ENCODE assay signal across 9 cellular contexts in the genomic region with DNA sequence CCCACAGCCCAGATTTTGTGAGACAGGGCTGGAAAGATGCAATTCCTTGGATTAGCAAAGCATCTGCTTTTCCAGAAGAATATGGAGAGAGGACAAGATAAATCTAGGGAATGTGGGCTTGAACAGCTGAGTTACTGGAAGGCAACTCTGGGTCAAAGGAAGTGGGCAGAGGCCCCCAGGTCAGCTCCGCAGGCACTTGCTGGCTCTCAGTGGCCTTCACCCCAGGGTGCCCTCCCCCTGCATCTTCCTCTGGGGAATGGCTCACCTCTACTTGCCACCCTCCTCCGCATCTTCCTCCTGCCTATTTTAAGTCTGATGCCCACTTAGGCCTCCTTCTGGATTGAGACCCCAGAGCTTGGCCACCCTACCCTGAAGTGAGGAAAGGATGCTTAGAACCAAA. TPM values are rescaled to one million over a fixed set of nuclear protein-coding genes. Genes with fewer than 3 reads are reported as not detected.
DNase-seq lines count a peak whose midpoint lies in the region; ATAC-seq, FAIRE-seq and TF ChIP-seq lines count a peak whose summit lies in the region.
"Had no signal": no experiment of that assay in that cellular context is flagged by ENCODE, and none has a peak within 500 bp of the region (broad histone marks: within the 10 kb centered on the region; RNA-seq: fewer than 3 reads in every experiment).

No MANE protein-coding gene starts in this region.

- H4K20me1 ChIP-seq in keratinocyte (ENCODE audit: control insufficient read depth, extremely low read depth, insufficient read depth, low read length) = no peaks in the 10 kb centered on the region

- H3K27ac ChIP-seq in keratinocyte (ENCODE audit: control insufficient read depth, insufficient read depth, low read length) = peak overlapping the region; percentile 33

- peaks cover 22% of the 10 kb centered on the region for H3K4me1 ChIP-seq in keratinocyte (ENCODE audit: control insufficient read depth, extremely low read depth, insufficient read depth, low read length)

- H3K36me3 Mint-ChIP-seq in activated CD8-positive, alpha-beta T cell treated with anti-CD3 and anti-CD28 coated beads, Interleukin-2, amount 10 ng/mL, durations not matched to agents 7 days and 5 days (ENCODE audit: low read depth) = peaks cover 75% of the 10 kb centered on the region
- peaks cover 100% of the 10 kb centered on the region for H3K36me3 Mint-ChIP-seq in stimulated activated effector memory CD8-positive, alpha-beta T cell treated with anti-CD3 and anti-CD28 coated beads, Interleukin-12 subunit alpha, Interleukin-12 subunit beta, amount 100 ng/mL, for 72 hours

- H3K27me3 Mint-ChIP-seq in activated CD8-positive, alpha-beta T cell treated with anti-CD3 and anti-CD28 coated beads, Interleukin-2, amount 10 ng/mL, durations not matched to agents 7 days and 5 days (ENCODE audit: low read depth) = no peaks in the 10 kb centered on the region

- CTCF ChIA-PET in activated CD8-positive, alpha-beta T cell treated with anti-CD3 and anti-CD28 coated beads, Interleukin-2, amount 10 ng/mL, durations not matched to agents 7 days and 5 days (lab: Charles Lee) = interaction anchor here (0.8 to 1.4 kb wide), 3 partner anchors 9 to 102 kb away, joined by 3 to 4 read pairs (median 3); no protein-coding TSS in a partner anchor

- FAIRE-seq in GM12891 (lab: Jason Lieb, UNC) (no peak), keratinocyte (lab: Jason Lieb, UNC) (no peak)

- no peak overlapping the region for H3K4me2 ChIP-seq in keratinocyte (ENCODE audit: control insufficient read depth, extremely low read depth, insufficient read depth, low read depth, low read length)

- H3K9ac ChIP-seq in keratinocyte (ENCODE audit: control insufficient read depth, extremely low read depth, insufficient read depth, low read length) = no peak overlapping the region

- no peak overlapping the region for H3K4me3 Mint-ChIP-seq in activated CD8-positive, alpha-beta T cell treated with anti-CD3 and anti-CD28 coated beads, Interleukin-2, amount 10 ng/mL, durations not matched to agents 7 days and 5 days
- no peak overlapping the region for H3K4me3 Mint-ChIP-seq in stimulated activated effector memory CD8-positive, alpha-beta T cell treated with anti-CD3 and anti-CD28 coated beads, Interleukin-12 subunit alpha, Interleukin-12 subunit beta, amount 100 ng/mL, for 72 hours

- ATAC-seq in activated CD8-positive, alpha-beta T cell treated with anti-CD3 and anti-CD28 coated beads, Interleukin-2, amount 10 ng/mL, durations not matched to agents 7 days and 5 days = no peak
- no peak for ATAC-seq in stimulated activated effector memory CD8-positive, alpha-beta T cell treated with anti-CD3 and anti-CD28 coated beads, Interleukin-12 subunit alpha, Interleukin-12 subunit beta, amount 100 ng/mL, for 72 hours

- H3K4me3 ChIP-seq in keratinocyte (ENCODE audit: control insufficient read depth in 2 of 3, extremely low read depth in 1 of 3, insufficient read depth in 2 of 3, low read depth in 1 of 3, low read length in 3 of 3) = no peak overlapping the region

- H2AFZ ChIP-seq in keratinocyte (ENCODE audit: control insufficient read depth, low read length) = no peak overlapping the region

- H3K9me3 Mint-ChIP-seq in activated CD8-positive, alpha-beta T cell treated with anti-CD3 and anti-CD28 coated beads, Interleukin-2, amount 10 ng/mL, durations not matched to agents 7 days and 5 days (ENCODE audit: insufficient read depth) = no peaks in the 10 kb centered on the region
- no peaks in the 10 kb centered on the region for H3K9me3 Mint-ChIP-seq in stimulated activated effector memory CD8-positive, alpha-beta T cell treated with anti-CD3 and anti-CD28 coated beads, Interleukin-12 subunit alpha, Interleukin-12 subunit beta, amount 100 ng/mL, for 72 hours

- dilution Hi-C loops in keratinocyte (cut with MboI; ENCODE audit: extremely low pct_ligation_motif_present, low sequenced_read_pairs) = no loop called here

- DNase-seq in GM12891 (ENCODE audit: insufficient read length, low spot score) = no peak
- DNase-seq in activated CD8-positive, alpha-beta T cell treated with anti-CD3 and anti-CD28 coated beads, Interleukin-2, amount 10 ng/mL, durations not matched to agents 7 days and 5 days = no peak
- DNase-seq in keratinocyte (ENCODE audit: low read depth, low spot score) = no peak
- DNase-seq in stimulated activated effector memory CD8-positive, alpha-beta T cell treated with anti-CD3 and anti-CD28 coated beads, Interleukin-12 subunit alpha, Interleukin-12 subunit beta, amount 100 ng/mL, for 72 hours (ENCODE audit: low spot score in 2 of 2) = no peak
- DNase-seq in activated CD4-positive, alpha-beta T cell treated with anti-CD3 and anti-CD28 coated beads, Interleukin-2, amount 50 U/mL, for 1 hour = no peak
- DNase-seq in retina = no peak
- DNase-seq in UCSD-AML1 (lab: John Stamatoyannopoulos, UW; ENCODE audit: unreplicated experiment) = no peak
- no peak for DNase-seq in middle frontal gyrus (ENCODE audit: extremely low spot score, low spot score)
- DNase-seq: DND-41 had no signal

- POLR2A ChIA-PET in activated CD8-positive, alpha-beta T cell treated with anti-CD3 and anti-CD28 coated beads, Interleukin-2, amount 10 ng/mL, durations not matched to agents 7 days and 5 days (lab: Charles Lee) = no interaction called here

- H3K4me1 Mint-ChIP-seq in activated CD8-positive, alpha-beta T cell treated with anti-CD3 and anti-CD28 coated beads, Interleukin-2, amount 10 ng/mL, durations not matched to agents 7 days and 5 days (ENCODE audit: low read depth) = peaks cover 37% of the 10 kb centered on the region
- peaks cover 51% of the 10 kb centered on the region for H3K4me1 Mint-ChIP-seq in stimulated activated effector memory CD8-positive, alpha-beta T cell treated with anti-CD3 and anti-CD28 coated beads, Interleukin-12 subunit alpha, Interleukin-12 subunit beta, amount 100 ng/mL, for 72 hours

- H3K27ac Mint-ChIP-seq in activated CD8-positive, alpha-beta T cell treated with anti-CD3 and anti-CD28 coated beads, Interleukin-2, amount 10 ng/mL, durations not matched to agents 7 days and 5 days = peak overlapping the region; percentile 32
- peak overlapping the region; percentile 88 for H3K27ac Mint-ChIP-seq in stimulated activated effector memory CD8-positive, alpha-beta T cell treated with anti-CD3 and anti-CD28 coated beads, Interleukin-12 subunit alpha, Interleukin-12 subunit beta, amount 100 ng/mL, for 72 hours

- TF ChIP-seq POLR2A in GM12891 (IDR thresholded peaks at IDR 0.05; ENCODE audit: low read depth, low read length) = no peak

- peaks cover 45 to 78% of the 10 kb centered on the region in 2 experiments for H3K36me3 ChIP-seq in keratinocyte (ENCODE audit: control insufficient read depth in 2 of 2, extremely low read depth in 1 of 2, insufficient read depth in 2 of 2, low read length in 2 of 2)

- peaks cover 16% of the 10 kb centered on the region for H3K79me2 ChIP-seq in keratinocyte (ENCODE audit: control insufficient read depth, insufficient read depth, low read length)

- no peaks in the 10 kb centered on the region for H3K9me1 ChIP-seq in keratinocyte (ENCODE audit: control insufficient read depth, extremely low read depth, insufficient read depth, low read length)

- no peaks in the 10 kb centered on the region for H3K27me3 ChIP-seq in keratinocyte (ENCODE audit: control insufficient read depth, extremely low read depth, insufficient read depth, low read length)

- no peak for TF ChIP-seq CTCF in keratinocyte (optimal IDR thresholded peaks at IDR 0.05 in 1 of 3, IDR thresholded peaks at IDR 0.05 in 1 of 3, conservative IDR thresholded peaks at IDR 0.05 in 1 of 3; ENCODE audit: extremely low read depth in 1 of 3, insufficient read depth in 2 of 3, low read length in 3 of 3)

- H3K9me3 ChIP-seq in keratinocyte (ENCODE audit: control insufficient read depth, low read depth, low read length) = no peaks in the 10 kb centered on the region

TF ChIP-seq in GM12891, 5 proteins besides CTCF, POLR2A, EP300 and RAD21:
- TF ChIP-seq SPI1 (IDR thresholded peaks at IDR 0.05; ENCODE audit: low read depth, low read length) (no peak), POLR2AphosphoS5 (IDR thresholded peaks at IDR 0.05; ENCODE audit: low read depth, low read length) (0 out of 2 replicates have a peak, but pooled peaks have one; percentile 1)

RNA-seq across cellular contexts. Expression of a gene that starts 10.5 kb away (rescaled TPM):
- polyA plus RNA-seq in GM12891 (2012; ENCODE audit: low read depth, missing spikeins) = 18.6 TPM
- 10 to 100 TPM; 24.4 to 25.6 TPM for total RNA-seq in activated CD8-positive, alpha-beta T cell treated with anti-CD3 and anti-CD28 coated beads, Interleukin-2, amount 10 ng/mL, durations not matched to agents 7 days and 5 days
- polyA plus RNA-seq in keratinocyte = 5.9 to 16.8 TPM (median 8.2 TPM) in 3 replicates
- polyA plus RNA-seq in keratinocyte (2011; ENCODE audit: low read depth) = 12.9 TPM
- 10.9 and 12.3 TPM in 2 replicates for polyA plus RNA-seq in keratinocyte (2011; cell fraction: cytosol; rRNA removed)
- 24.4 and 25.3 TPM in 2 replicates for polyA plus RNA-seq in keratinocyte (2011; cell fraction: nucleus; rRNA removed)
- 19.9 and 21.2 TPM in 2 replicates for polyA plus RNA-seq in keratinocyte (2012; ENCODE audit: low replicate concordance)
- polyA minus RNA-seq in keratinocyte = 3.5 to 6.1 TPM (median 5.5 TPM) in 3 replicates
- 7.5 TPM for polyA minus RNA-seq in keratinocyte (2011; cell fraction: cytosol; rRNA and poly(A)+ RNA removed)
- polyA minus RNA-seq in keratinocyte (2011; cell fraction: nucleus; rRNA and poly(A)+ RNA removed) = 6.1 and 8.4 TPM in 2 replicates
